In the genomic region with DNA sequence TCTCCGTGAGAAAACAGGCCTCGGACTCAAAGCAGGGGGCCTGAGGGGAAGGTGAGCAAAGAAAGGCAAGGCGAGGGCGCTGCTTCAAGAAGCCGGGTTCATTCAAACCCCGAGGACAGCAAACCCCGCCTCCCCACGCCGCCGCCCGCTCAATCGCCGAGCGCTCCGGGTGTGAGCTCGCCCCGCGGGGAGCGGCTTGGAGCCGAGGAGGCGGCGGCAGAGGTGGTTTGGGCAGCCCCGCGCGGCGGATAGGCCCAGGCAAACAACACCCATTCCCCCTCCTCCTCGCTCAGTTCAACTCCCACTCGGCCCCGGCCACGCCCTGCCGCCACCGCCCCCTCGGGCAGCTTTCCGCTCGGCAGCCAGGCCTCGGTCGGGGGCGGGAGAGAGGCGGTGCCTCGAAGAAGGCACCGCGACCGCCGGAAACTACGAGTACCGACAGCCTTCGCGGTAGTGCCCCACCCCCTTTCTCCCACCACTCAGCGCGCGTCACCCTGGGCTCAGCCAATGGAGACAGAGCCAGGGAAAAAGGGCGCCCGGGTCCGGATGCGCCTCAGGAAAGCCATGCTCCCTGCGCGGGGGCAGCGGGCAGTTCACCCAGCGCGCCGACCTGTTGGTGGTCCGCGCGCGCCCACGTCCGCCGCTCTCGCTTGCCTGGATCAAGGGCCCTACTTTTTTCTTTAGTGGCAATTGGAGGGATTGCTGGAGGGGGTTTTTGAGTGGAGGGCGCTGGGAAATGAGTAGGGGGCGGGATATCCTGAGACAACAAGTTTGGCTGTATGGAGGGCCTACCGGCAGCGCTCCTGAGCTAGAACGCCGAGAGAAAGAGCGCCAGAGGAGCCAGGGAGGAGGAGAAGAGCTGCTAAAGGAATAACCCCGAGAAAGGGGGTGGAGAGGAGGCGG, we compare ENCODE assay signal across 8 cellular contexts. TPM values are rescaled to one million over a fixed set of nuclear protein-coding genes. Genes with fewer than 3 reads are reported as not detected.
DNase-seq lines count a peak whose midpoint lies in the region; ATAC-seq and TF ChIP-seq lines count a peak whose summit lies in the region.

No MANE protein-coding gene starts in this region.

- peak overlapping the region; percentile 98 for H3K27ac ChIP-seq in SU-DHL-6 (ENCODE audit: low read depth, low read length)
- peak overlapping the region; percentile 89 for H3K27ac ChIP-seq in cardiac muscle cell
- H3K27ac ChIP-seq in parathyroid adenoma, result peak overlapping the region; percentile 84
- peak overlapping the region; percentile 91 to 99 (median 96) for H3K27ac ChIP-seq in tibial nerve

- H3K4me1 ChIP-seq in cardiac muscle cell (ENCODE audit: low read depth) (peaks cover 29% of the 10 kb centered on the region), parathyroid adenoma (peaks cover 3% of the 10 kb centered on the region), tibial nerve (peaks cover 0 to 44% (median 12%) of the 10 kb centered on the region in 4 donors)

- TF ChIP-seq POLR2A in tibial nerve (IDR thresholded peaks at IDR 0.05), result peak in 1 of 2 donors; percentile 51

- H3K9ac ChIP-seq in SU-DHL-6 (ENCODE audit: low read length) (peak overlapping the region; percentile 96), parathyroid adenoma (peak overlapping the region; percentile 14)

- no peaks in the 10 kb centered on the region for H3K9me3 ChIP-seq in SU-DHL-6 (ENCODE audit: insufficient read depth, low read length)
- H3K9me3 ChIP-seq in cardiac muscle cell (ENCODE audit: low read depth), result no peaks in the 10 kb centered on the region
- no peaks in the 10 kb centered on the region for H3K9me3 ChIP-seq in parathyroid adenoma (ENCODE audit: control insufficient read depth, low read length)
- no peaks in the 10 kb centered on the region for H3K9me3 ChIP-seq in tibial nerve

- peaks cover 47% of the 10 kb centered on the region for H3K4me1 Mint-ChIP-seq in activated naive CD8-positive, alpha-beta T cell treated with anti-CD3 and anti-CD28 coated beads, Interleukin-2, amount 50 U/mL, for 24 hours

- H3K4me3 ChIP-seq in GM12875 (ENCODE audit: low read depth, low read length) (peak overlapping the region; percentile 73), SU-DHL-6 (ENCODE audit: insufficient read depth, low read length, poor library complexity, severe bottlenecking) (peak overlapping the region; percentile 96), cardiac muscle cell (peak overlapping the region; percentile 85), parathyroid adenoma (ENCODE audit: low read depth, low read length) (peak overlapping the region; percentile 97), tibial nerve (peak overlapping the region; percentile 61 to 89 (median 82))

- peak; percentile 79 for ATAC-seq in HG02763 (IDR thresholded peaks at IDR 0.05; ENCODE audit: unreplicated experiment)
- ATAC-seq in activated naive CD8-positive, alpha-beta T cell treated with anti-CD3 and anti-CD28 coated beads, Interleukin-2, amount 50 U/mL, for 24 hours, result peak; percentile 82

- no peaks in the 10 kb centered on the region for H3K9me2 ChIP-seq in SU-DHL-6 (replicated peaks; ENCODE audit: insufficient read depth, low read length)

- H3K79me2 ChIP-seq in SU-DHL-6 (ENCODE audit: insufficient read depth, low read length), result peaks cover 28% of the 10 kb centered on the region
- peaks cover 1% of the 10 kb centered on the region for H3K79me2 ChIP-seq in parathyroid adenoma

- no peaks in the 10 kb centered on the region for H3K27me3 ChIP-seq in SU-DHL-6 (ENCODE audit: low read length)
- H3K27me3 ChIP-seq in cardiac muscle cell, result no peaks in the 10 kb centered on the region
- H3K27me3 ChIP-seq in parathyroid adenoma (ENCODE audit: control insufficient read depth, insufficient read depth, low read length), result no peaks in the 10 kb centered on the region
- no peaks in the 10 kb centered on the region for H3K27me3 ChIP-seq in tibial nerve

- peak overlapping the region; percentile 99 for H2AFZ ChIP-seq in SU-DHL-6 (ENCODE audit: low read depth, low read length, severe bottlenecking)
- peak overlapping the region; percentile 85 for H2AFZ ChIP-seq in parathyroid adenoma

- 0 to 1% methylated on average over 71 to 78 of the region's 78 CpGs for WGBS in tibial nerve, 2 donors

- H3K4me2 ChIP-seq in SU-DHL-6 (ENCODE audit: low read depth, low read length, poor library complexity, severe bottlenecking) (peak overlapping the region; percentile 98), parathyroid adenoma (ENCODE audit: low read length) (peak overlapping the region; percentile 98)

- H4K20me1 ChIP-seq in SU-DHL-6 (ENCODE audit: low read depth, low read length), result peaks cover 10% of the 10 kb centered on the region; the same call in 1 of the 2 replicates

- H3K36me3 ChIP-seq in SU-DHL-6 (ENCODE audit: low read length) (0 out of 2 replicates have a peak, but pooled peaks cover 6% of the 10 kb centered on the region), cardiac muscle cell (no peaks in the 10 kb centered on the region), parathyroid adenoma (ENCODE audit: control insufficient read depth, insufficient read depth, low read length) (no peaks in the 10 kb centered on the region), tibial nerve (peaks cover 0 to 12% (median 0%) of the 10 kb centered on the region in 3 donors)

- H3K27ac Mint-ChIP-seq in activated naive CD8-positive, alpha-beta T cell treated with anti-CD3 and anti-CD28 coated beads, Interleukin-2, amount 50 U/mL, for 24 hours, result peak overlapping the region; percentile 99

- H3K4me3 Mint-ChIP-seq in activated naive CD8-positive, alpha-beta T cell treated with anti-CD3 and anti-CD28 coated beads, Interleukin-2, amount 50 U/mL, for 24 hours, result peak overlapping the region; percentile 94

- DNase-seq in NCI-H1417 (lab: John Stamatoyannopoulos, UW) (peak; percentile 97 to 100 (median 99)), cardiac muscle cell (ENCODE audit: low read depth in 1 of 2, low spot score in 1 of 2) (peak; percentile 99), tibial nerve (ENCODE audit: low spot score in 2 of 2) (peak; percentile 95 to 97)
- DNase-seq in activated naive CD8-positive, alpha-beta T cell treated with anti-CD3 and anti-CD28 coated beads, Interleukin-2, amount 50 U/mL, for 24 hours, result peak; percentile 99

- H3K27me3 Mint-ChIP-seq in activated naive CD8-positive, alpha-beta T cell treated with anti-CD3 and anti-CD28 coated beads, Interleukin-2, amount 50 U/mL, for 24 hours, result no peaks in the 10 kb centered on the region

- no peak for TF ChIP-seq CTCF in GM12875 (IDR thresholded peaks at IDR 0.05; ENCODE audit: borderline replicate concordance, insufficient read depth, low read depth, low read length)
- TF ChIP-seq CTCF in SU-DHL-6 (IDR thresholded peaks at IDR 0.05; ENCODE audit: insufficient read depth, low read length, poor library complexity, severe bottlenecking), result no peak
- TF ChIP-seq CTCF in cardiac muscle cell (IDR thresholded peaks at IDR 0.05; ENCODE audit: low read depth, low read length), result no peak
- TF ChIP-seq CTCF in parathyroid adenoma (IDR thresholded peaks at IDR 0.05), result peak; percentile 35
- peak in 4 of 5 experiments; percentile 25 to 39 (median 38) for TF ChIP-seq CTCF in tibial nerve (IDR thresholded peaks at IDR 0.05)

- TF ChIP-seq EP300 in tibial nerve (IDR thresholded peaks at IDR 0.05), result peak; percentile 69 to 77

- H3K9me3 Mint-ChIP-seq in activated naive CD8-positive, alpha-beta T cell treated with anti-CD3 and anti-CD28 coated beads, Interleukin-2, amount 50 U/mL, for 24 hours, result no peaks in the 10 kb centered on the region

- H3F3A ChIP-seq in SU-DHL-6 (ENCODE audit: insufficient read depth), result peaks cover 3% of the 10 kb centered on the region

- H3K36me3 Mint-ChIP-seq in activated naive CD8-positive, alpha-beta T cell treated with anti-CD3 and anti-CD28 coated beads, Interleukin-2, amount 50 U/mL, for 24 hours (ENCODE audit: low read depth), result peaks cover 16% of the 10 kb centered on the region

RNA-seq across cellular contexts. Expression of gene SP4, which starts 0.7 kb away (rescaled TPM):
- total RNA-seq in cardiac muscle cell (6.1 and 8.7 TPM in 2 replicates), tibial nerve (10 to 100 TPM in 3 of 4 donors, 1 to 10 TPM in 1; 6.9 to 17.0 (median 11.3) TPM)
- 3.0 and 5.3 TPM in 2 replicates for polyA plus RNA-seq in cardiac muscle cell

Comparison
In these comparisons a context has a peak if more than half of its experiments do, and no peak if none do; other contexts are left out.
1. Peak in every context shown above with its lines: DNase-seq, ATAC-seq, H3K4me3 ChIP-seq and H3K27ac ChIP-seq.
2. CTCF ChIP-seq: peak in parathyroid adenoma (single experiment) and tibial nerve (4 of 5); none in GM12875 (single experiment), SU-DHL-6 (single experiment) and cardiac muscle cell (single experiment).